In genomic region chr10:7773845-7774801, GRCh38 we compare ENCODE assay signal across 2 cellular contexts.
TF ChIP-seq lines count a peak whose summit lies in the region.

No MANE protein-coding gene starts in this region.

TF ChIP-seq in K562, 482 proteins besides CTCF, POLR2A, EP300 and RAD21:
- TF ChIP-seq ZNF121 (CRISPR knock-in tag; conservative IDR thresholded peaks at IDR 0.05) (peak; percentile 43; the same call in 1 of the 2 replicates), ELF1 (tag; IDR thresholded peaks at IDR 0.05) (no peak)

TF ChIP-seq in HEK293T, 16 proteins besides CTCF, POLR2A, EP300 and RAD21:
- TF ChIP-seq L3MBTL2 (conservative IDR thresholded peaks at IDR 0.05), result no peak
- TF ChIP-seq HDGF (IDR thresholded peaks at IDR 0.05; ENCODE audit: borderline replicate concordance), result no peak
- no peak for TF ChIP-seq ZNF384 (IDR thresholded peaks at IDR 0.05)
- TF ChIP-seq SP1 (IDR thresholded peaks at IDR 0.05), result no peak
- no peak for TF ChIP-seq ARNT (IDR thresholded peaks at IDR 0.05)
- no peak for TF ChIP-seq BHLHE40 (IDR thresholded peaks at IDR 0.05; ENCODE audit: borderline replicate concordance)
- no peak for TF ChIP-seq FOXK2 (IDR thresholded peaks at IDR 0.05)
